Comparison of ENCODE assay signal across 1 cellular context in the genomic region with DNA sequence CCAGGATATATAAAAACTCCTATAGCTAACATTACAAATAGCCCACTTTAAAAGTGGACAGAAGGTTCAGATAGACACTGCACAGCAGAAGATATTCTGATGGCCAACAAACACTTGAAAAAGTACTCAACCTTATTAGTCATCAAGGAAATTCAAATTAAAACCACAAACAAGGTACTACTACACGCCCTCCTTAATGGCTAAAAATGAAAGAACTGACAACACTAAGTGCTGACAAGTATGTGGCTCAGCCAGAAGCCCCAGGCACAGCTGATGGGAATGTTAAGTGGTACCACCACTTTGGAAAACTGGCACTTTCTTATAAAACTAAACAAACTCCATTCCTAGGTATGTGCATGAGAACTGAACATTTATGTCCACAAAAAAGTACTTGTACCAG.
TF ChIP-seq lines count a peak whose summit lies in the region.

No MANE protein-coding gene starts in this region.

TF ChIP-seq in K562, 482 proteins besides CTCF, POLR2A, EP300 and RAD21:
- TF ChIP-seq E2F8 (IDR thresholded peaks at IDR 0.05; ENCODE audit: low read depth, partially characterized antibody) (no peak), ZFP36 (IDR thresholded peaks at IDR 0.05; ENCODE audit: low read depth, low read length, partially characterized antibody) (peak; percentile 24)
